26 cellular contexts compared by ENCODE assay signal in genomic region chr6:2305951-2306350, GRCh38.
"Had no signal": no experiment of that assay in that cellular context is flagged by ENCODE, and none has a peak within 500 bp of the region (broad histone marks: within the 10 kb centered on the region; RNA-seq: fewer than 3 reads in every experiment).

No MANE protein-coding gene starts in this region.

- H3K4me1 ChIP-seq: colonic mucosa, esophagus muscularis mucosa, esophagus squamous epithelium, foreskin keratinocyte, gastrocnemius medialis, gastroesophageal sphincter, heart left ventricle, heart right ventricle had no signal

- FAIRE-seq: colon, endometrium, endothelial cell of umbilical vein, frontal cortex had no signal

- DNase-seq: colonic mucosa; cortex of kidney; dermis blood vessel endothelial cell; dorsolateral prefrontal cortex; effector CD4-positive, alpha-beta T cell; effector CD8-positive, alpha-beta T cell; effector memory CD4-positive, alpha-beta T cell; effector memory CD8-positive, alpha-beta T cell; endodermal cell; erythroblast; esophagus squamous epithelium; foreskin fibroblast; foreskin keratinocyte; gastrocnemius medialis; glutamatergic neuron; head of caudate nucleus; heart left ventricle; heart right ventricle had no signal

- H3K9me3 ChIP-seq: colonic mucosa, esophagus muscularis mucosa, esophagus squamous epithelium, gastrocnemius medialis, gastroesophageal sphincter had no signal

- H3K27me3 ChIP-seq: colonic mucosa, dorsolateral prefrontal cortex, esophagus muscularis mucosa, esophagus squamous epithelium, foreskin keratinocyte, gastrocnemius medialis, gastroesophageal sphincter, heart left ventricle, heart right ventricle had no signal

- H3K36me3 ChIP-seq: colonic mucosa, esophagus muscularis mucosa, esophagus squamous epithelium, gastrocnemius medialis, gastroesophageal sphincter, heart left ventricle, heart right ventricle had no signal

- H3K4me3 ChIP-seq: colonic mucosa, coronary artery, dorsolateral prefrontal cortex, esophagus muscularis mucosa, esophagus squamous epithelium, gastrocnemius medialis, gastroesophageal sphincter, heart left ventricle, heart right ventricle had no signal

- H3K27ac ChIP-seq: colonic mucosa, coronary artery, dorsolateral prefrontal cortex, epithelial cell of prostate, esophagus muscularis mucosa, esophagus squamous epithelium, foreskin keratinocyte, gastrocnemius medialis, gastroesophageal sphincter, heart left ventricle, heart right ventricle had no signal
